10 cellular contexts compared by ENCODE assay signal in the genomic region with DNA sequence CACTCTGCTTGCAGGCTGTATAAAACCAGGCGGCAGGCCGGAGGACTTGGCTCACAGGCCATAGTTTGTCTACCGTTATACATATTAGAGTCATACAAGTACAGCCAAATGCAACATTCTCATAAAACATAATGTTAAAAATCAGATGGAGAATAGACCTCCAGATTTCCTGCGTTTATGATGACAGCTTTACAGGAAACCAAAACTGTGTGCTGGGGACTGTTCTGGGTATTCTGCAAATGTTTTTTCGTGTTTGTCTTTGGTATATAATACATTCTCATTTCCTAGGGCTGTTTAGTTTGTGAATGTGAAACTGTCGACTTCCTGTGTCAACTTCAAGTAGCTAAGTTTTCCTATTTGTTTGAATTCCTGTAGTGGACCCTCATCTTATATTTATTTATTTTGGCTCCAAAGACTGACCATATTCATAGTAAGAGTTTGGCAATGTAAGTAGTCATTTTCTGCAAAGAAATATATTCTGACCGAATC.
DNase-seq lines count a peak whose midpoint lies in the region; ATAC-seq, FAIRE-seq and TF ChIP-seq lines count a peak whose summit lies in the region.
"Had no signal": no experiment of that assay in that cellular context is flagged by ENCODE, and none has a peak within 500 bp of the region (broad histone marks: within the 10 kb centered on the region; RNA-seq: fewer than 3 reads in every experiment).

No MANE protein-coding gene starts in this region.

- intact Hi-C loops in lower lobe of right lung (cut with DNase I): no loop called here

- peak in 1 of 2 donors; percentile 5 for ATAC-seq in lower lobe of right lung
- ATAC-seq in HG03342 (IDR thresholded peaks at IDR 0.05; ENCODE audit: unreplicated experiment): no peak

- H3K36me3 ChIP-seq in adipocyte (ENCODE audit: control insufficient read depth, insufficient read depth, low read length, severe bottlenecking) (no peaks in the 10 kb centered on the region), lower lobe of right lung (no peaks in the 10 kb centered on the region)

- H3K9ac ChIP-seq in adipocyte (ENCODE audit: low read length): peak overlapping the region; percentile 30

- peak; percentile 29 for DNase-seq in AG04449 (ENCODE audit: low read depth, low spot score)
- DNase-seq in HFFc6: peak; percentile 18
- DNase-seq in adipocyte (ENCODE audit: low read depth): peak; percentile 59
- DNase-seq in lower lobe of right lung: no peak
- DNase-seq in progenitor cell of endocrine pancreas (ENCODE audit: low spot score, unreplicated experiment): no peak
- no peak for DNase-seq in urothelium cell line (ENCODE audit: low spot score)
- DNase-seq in stimulated activated CD4-positive, alpha-beta T cell treated with anti-CD3 and anti-CD28 coated beads, Interleukin-2, amount 100 ng/mL, for 24 hours: no peak
- DNase-seq: Caco-2, erythroblast had no signal

- POLR2A ChIA-PET in AG04449 (lab: Yijun Ruan, JAX): interaction anchor here (0.7 to 1.6 kb wide), 4 partner anchors 145 to 362 kb away, joined by 3 to 6 read pairs (median 4); no protein-coding TSS in a partner anchor

- H3K4me3 Mint-ChIP-seq in HFFc6: no peak overlapping the region; the same call in 1 of the 2 replicates
- H3K4me3 Mint-ChIP-seq in progenitor cell of endocrine pancreas (ENCODE audit: low read depth): no peak overlapping the region

- TF ChIP-seq CTCF in AG04449 (IDR thresholded peaks at IDR 0.05; ENCODE audit: insufficient read depth, low read length, missing control alignments) (no peak), HFFc6 (IDR thresholded peaks at IDR 0.05) (no peak), lower lobe of right lung (IDR thresholded peaks at IDR 0.05) (no peak), progenitor cell of endocrine pancreas (IDR thresholded peaks at IDR 0.05; ENCODE audit: unreplicated experiment) (no peak)

- H3K9me3 Mint-ChIP-seq in HFFc6 (no peaks in the 10 kb centered on the region), progenitor cell of endocrine pancreas (ENCODE audit: low read depth) (peaks cover 12% of the 10 kb centered on the region)

- peaks cover 77% of the 10 kb centered on the region for H3K4me1 Mint-ChIP-seq in HFFc6 (ENCODE audit: low read depth)
- H3K4me1 Mint-ChIP-seq in progenitor cell of endocrine pancreas (ENCODE audit: low read depth): peaks cover 13% of the 10 kb centered on the region

- H3K36me3 Mint-ChIP-seq in HFFc6 (ENCODE audit: low read depth): 0 out of 2 replicates have a peak, but pooled peaks cover 3% of the 10 kb centered on the region
- H3K36me3 Mint-ChIP-seq in progenitor cell of endocrine pancreas (ENCODE audit: insufficient read depth): no peaks in the 10 kb centered on the region

- no peaks in the 10 kb centered on the region for H3K27me3 ChIP-seq in adipocyte (replicated peaks; ENCODE audit: control insufficient read depth, insufficient read depth, low read length)
- H3K27me3 ChIP-seq in lower lobe of right lung (ENCODE audit: low read depth): no peaks in the 10 kb centered on the region

- peaks cover 72% of the 10 kb centered on the region for H3K4me1 ChIP-seq in adipocyte (ENCODE audit: control insufficient read depth, insufficient read depth, low read length)
- H3K4me1 ChIP-seq in lower lobe of right lung: peaks cover 46% of the 10 kb centered on the region
- H3K4me1 ChIP-seq: Caco-2 had no signal

- CTCF ChIA-PET in AG04449 (lab: Yijun Ruan, JAX): interaction anchor here (1.9 kb wide), 1 partner anchor 144 kb away, joined by 4 read pairs; no protein-coding TSS in a partner anchor

- H3K9me3 ChIP-seq in adipocyte (ENCODE audit: control insufficient read depth, low read length) (no peaks in the 10 kb centered on the region), lower lobe of right lung (no peaks in the 10 kb centered on the region)
- H3K9me3 ChIP-seq: Caco-2 had no signal

- H3K27ac ChIP-seq in lower lobe of right lung: peak overlapping the region; percentile 51

- H3K4me3 ChIP-seq in AG04449 (ENCODE audit: low read depth, low read length): no peak overlapping the region
- no peak overlapping the region for H3K4me3 ChIP-seq in adipocyte (ENCODE audit: low read length)
- H3K4me3 ChIP-seq in lower lobe of right lung: no peak overlapping the region

- no peak for FAIRE-seq in urothelium cell line (lab: Jason Lieb, UNC)

- H3K27ac Mint-ChIP-seq in HFFc6: peak overlapping the region; percentile 65
- H3K27ac Mint-ChIP-seq in progenitor cell of endocrine pancreas: no peak overlapping the region

- H3K27me3 Mint-ChIP-seq in HFFc6 (ENCODE audit: insufficient read depth) (no peaks in the 10 kb centered on the region), progenitor cell of endocrine pancreas (no peaks in the 10 kb centered on the region)

Comparison
In these comparisons a context has a peak if more than half of its experiments do, and no peak if none do; other contexts are left out.
1. DNase-seq: peak in AG04449 (single experiment), HFFc6 (single experiment) and adipocyte (single experiment); none in lower lobe of right lung (single experiment), progenitor cell of endocrine pancreas (single experiment), urothelium cell line (single experiment) and stimulated activated CD4-positive, alpha-beta T cell treated with anti-CD3 and anti-CD28 coated beads, Interleukin-2, amount 100 ng/mL, for 24 hours (0 of 2).